In the genomic region with DNA sequence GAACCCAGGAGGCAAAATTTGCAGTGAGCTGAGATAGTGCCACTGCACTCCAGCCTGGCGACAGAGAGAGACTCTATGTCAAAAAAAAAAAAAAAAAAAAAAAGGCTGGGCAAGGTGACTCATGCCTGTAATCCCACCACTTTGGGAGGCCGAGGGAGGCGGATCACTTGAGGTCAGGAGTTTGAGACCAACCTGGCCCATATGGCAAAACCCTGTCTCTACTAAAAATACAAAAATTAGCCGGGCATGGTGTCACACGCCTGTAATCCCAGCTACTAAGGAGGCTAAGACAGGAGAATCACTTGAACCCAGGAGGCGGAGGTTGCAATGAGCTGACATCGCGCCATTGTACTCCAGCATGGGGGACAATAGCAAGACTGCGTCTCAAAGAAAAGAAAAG, we compare ENCODE assay signal across 6 cellular contexts. TPM values are rescaled to one million over a fixed set of nuclear protein-coding genes. Genes with fewer than 3 reads are reported as not detected.
DNase-seq lines count a peak whose midpoint lies in the region; ATAC-seq, FAIRE-seq and TF ChIP-seq lines count a peak whose summit lies in the region.
"Not testable (repeated sequence)": the region's sequence is repeated elsewhere in the genome, so short reads cannot be mapped to it uniquely, and the experiment has no call there.

No MANE protein-coding gene starts in this region.

- H2AFZ ChIP-seq in K562 (ENCODE audit: low read depth, low read length), result not testable (repeated sequence)

- not testable (repeated sequence) for H3K4me3 ChIP-seq in CD8-positive, alpha-beta T cell (ENCODE audit: low read depth, low read length); K562

- not testable (repeated sequence) for H3K9me1 ChIP-seq in K562 (ENCODE audit: control insufficient read depth, insufficient read depth, low read length)

- peak overlapping the region; percentile 67 for H3K27ac Mint-ChIP-seq in CD8-positive, alpha-beta T cell
- H3K27ac Mint-ChIP-seq in activated CD8-positive, alpha-beta T cell treated with anti-CD3 and anti-CD28 coated beads for 36 hours, result peak overlapping the region; percentile 34
- H3K27ac Mint-ChIP-seq in activated T-helper 17 cell treated with anti-CD3 and anti-CD28 coated beads, Interleukin-2, amount 50 U/mL, for 72 hours, result not testable (repeated sequence)
- peak overlapping the region; percentile 17 for H3K27ac Mint-ChIP-seq in stimulated activated memory B cell treated with anti-CD40 and anti-IgM and Interleukin-4, amounts not matched to agents 10 μg/mL and 1 μg/mL and 100 μg/mL, for 72 hours

- H3K4me2 ChIP-seq in K562 (ENCODE audit: insufficient read depth, low read length), result not testable (repeated sequence)

- not testable (repeated sequence) for H3K27me3 ChIP-seq in CD8-positive, alpha-beta T cell (ENCODE audit: insufficient read depth, low read length); K562 (ENCODE audit: control insufficient read depth in 2 of 2, insufficient read depth in 2 of 2, low read length in 2 of 2)

- H3K36me3 ChIP-seq in CD8-positive, alpha-beta T cell (ENCODE audit: insufficient read depth, low read length), result peaks cover 11% of the 10 kb centered on the region
- not testable (repeated sequence) for H3K36me3 ChIP-seq in K562 (ENCODE audit: control insufficient read depth, insufficient read depth, low read length)

- WGBS in K562 (ENCODE audit: insufficient coverage, low coverage, missing lambda C conversion rate), result 78% methylated on average over 9 of the region's 9 CpGs

- TF ChIP-seq RAD21 in K562 (CRISPR knock-in tag; conservative IDR thresholded peaks at IDR 0.05 in 1 of 2, IDR thresholded peaks at IDR 0.05 in 1 of 2), result not testable (repeated sequence)

- TF ChIP-seq POLR2A in K562 (conservative IDR thresholded peaks at IDR 0.05), result not testable (repeated sequence)

- not testable (repeated sequence) for H3K4me3 Mint-ChIP-seq in CD8-positive, alpha-beta T cell; activated CD8-positive, alpha-beta T cell treated with anti-CD3 and anti-CD28 coated beads for 36 hours; stimulated activated memory B cell treated with anti-CD40 and anti-IgM and Interleukin-4, amounts not matched to agents 10 μg/mL and 1 μg/mL and 100 μg/mL, for 72 hours
- H3K4me3 Mint-ChIP-seq in activated T-helper 17 cell treated with anti-CD3 and anti-CD28 coated beads, Interleukin-2, amount 50 U/mL, for 72 hours, result peak overlapping the region; percentile 28

- not testable (repeated sequence) for H3K9me3 Mint-ChIP-seq in CD8-positive, alpha-beta T cell; activated CD8-positive, alpha-beta T cell treated with anti-CD3 and anti-CD28 coated beads for 36 hours; activated T-helper 17 cell treated with anti-CD3 and anti-CD28 coated beads, Interleukin-2, amount 50 U/mL, for 72 hours; stimulated activated memory B cell treated with anti-CD40 and anti-IgM and Interleukin-4, amounts not matched to agents 10 μg/mL and 1 μg/mL and 100 μg/mL, for 72 hours

- POLR2A ChIA-PET in CD8-positive, alpha-beta T cell (lab: Charles Lee), result interaction anchor here (0.6 kb wide), 1 partner anchor 56 kb away, joined by 3 read pairs; no protein-coding TSS in a partner anchor
- POLR2A ChIA-PET in RWPE1 (lab: Yijun Ruan, JAX; ENCODE audit: low non-redundant PET), result not testable (repeated sequence)
- POLR2A ChIA-PET in activated CD8-positive, alpha-beta T cell treated with anti-CD3 and anti-CD28 coated beads for 36 hours (lab: Charles Lee), result interaction anchor here (0.7 kb wide), 2 partner anchors 20 to 201 kb away, joined by 3 read pairs; no protein-coding TSS in a partner anchor
- POLR2A ChIA-PET in K562 (lab: Yijun Ruan, JAX), result interaction anchor here (3.9 kb wide), 1 partner anchor 8 kb away, joined by 29 read pairs; no protein-coding TSS in a partner anchor

- not testable (repeated sequence) for TF ChIP-seq CTCF in CD8-positive, alpha-beta T cell (IDR thresholded peaks at IDR 0.05); RWPE1 (conservative IDR thresholded peaks at IDR 0.05; ENCODE audit: low read depth); activated CD8-positive, alpha-beta T cell treated with anti-CD3 and anti-CD28 coated beads for 36 hours (IDR thresholded peaks at IDR 0.05); K562 (IDR thresholded peaks at IDR 0.05 in 2 of 3, conservative IDR thresholded peaks at IDR 0.05 in 1 of 3; ENCODE audit: insufficient read depth in 2 of 3, low read depth in 1 of 3, low read length in 3 of 3)

- CTCF ChIA-PET in CD8-positive, alpha-beta T cell (lab: Charles Lee), result interaction anchor here (0.6 to 1.7 kb wide), 3 partner anchors 52 to 77 kb away, joined by 3 to 5 read pairs (median 3); no protein-coding TSS in a partner anchor
- CTCF ChIA-PET in RWPE1 (lab: Yijun Ruan, JAX), result interaction anchor here (0.6 to 0.7 kb wide), 2 partner anchors 46 to 62 kb away, joined by 5 to 6 read pairs; no protein-coding TSS in a partner anchor
- CTCF ChIA-PET in activated CD8-positive, alpha-beta T cell treated with anti-CD3 and anti-CD28 coated beads for 36 hours (lab: Charles Lee), result interaction anchor here (1.0 kb wide), 1 partner anchor 12 kb away, joined by 3 read pairs; no protein-coding TSS in a partner anchor
- CTCF ChIA-PET in K562 (lab: Yijun Ruan, JAX; ENCODE audit: low intra/inter-chr PET ratio), result not testable (repeated sequence)

- H3K4me1 ChIP-seq in CD8-positive, alpha-beta T cell (ENCODE audit: insufficient read depth, low read length), result peaks cover 45% of the 10 kb centered on the region
- peaks cover 14 to 42% of the 10 kb centered on the region in 2 experiments; a peak in 4 of 5 replicates for H3K4me1 ChIP-seq in K562 (replicated peaks in 1 of 2; ENCODE audit: control insufficient read depth in 2 of 2, insufficient read depth in 2 of 2, low read length in 2 of 2)

- not testable (repeated sequence) for BruUV-seq in K562 (replicated peaks; lab: Mats Ljungman, UMichigan)

- ATAC-seq in CD8-positive, alpha-beta T cell; activated CD8-positive, alpha-beta T cell treated with anti-CD3 and anti-CD28 coated beads for 36 hours; activated T-helper 17 cell treated with anti-CD3 and anti-CD28 coated beads, Interleukin-2, amount 50 U/mL, for 72 hours (replicated peaks); K562; stimulated activated memory B cell treated with anti-CD40 and anti-IgM and Interleukin-4, amounts not matched to agents 10 μg/mL and 1 μg/mL and 100 μg/mL, for 72 hours: not testable (repeated sequence)

- not testable (repeated sequence) for H4K20me1 ChIP-seq in K562 (replicated peaks; ENCODE audit: control insufficient read depth, insufficient read depth, low read length)

- DNase-seq in CD8-positive, alpha-beta T cell; RWPE1 (ENCODE audit: low spot score); activated CD8-positive, alpha-beta T cell treated with anti-CD3 and anti-CD28 coated beads for 36 hours; K562 (ENCODE audit: extremely low read depth in 1 of 4, low spot score in 3 of 4): not testable (repeated sequence)

- not testable (repeated sequence) for TF ChIP-seq EP300 in K562 (IDR thresholded peaks at IDR 0.05; ENCODE audit: low read length)

- H3K27ac ChIP-seq in CD8-positive, alpha-beta T cell (ENCODE audit: low read depth, low read length); K562 (ENCODE audit: extremely low read depth, low read depth, low read length): not testable (repeated sequence)
- H3K27ac ChIP-seq in RWPE1, result peak overlapping the region; percentile 91; the same call in 1 of the 2 replicates

- FAIRE-seq in K562 (lab: Jason Lieb, UNC), result not testable (repeated sequence)

- in situ Hi-C loops in K562 (cut with MboI), result not testable (repeated sequence)

- peaks cover 42% of the 10 kb centered on the region for H3K36me3 Mint-ChIP-seq in CD8-positive, alpha-beta T cell
- peaks cover 32% of the 10 kb centered on the region for H3K36me3 Mint-ChIP-seq in activated CD8-positive, alpha-beta T cell treated with anti-CD3 and anti-CD28 coated beads for 36 hours (ENCODE audit: low read depth)
- peaks cover 64% of the 10 kb centered on the region for H3K36me3 Mint-ChIP-seq in activated T-helper 17 cell treated with anti-CD3 and anti-CD28 coated beads, Interleukin-2, amount 50 U/mL, for 72 hours (ENCODE audit: low read depth)
- peaks cover 20% of the 10 kb centered on the region for H3K36me3 Mint-ChIP-seq in stimulated activated memory B cell treated with anti-CD40 and anti-IgM and Interleukin-4, amounts not matched to agents 10 μg/mL and 1 μg/mL and 100 μg/mL, for 72 hours

- intact Hi-C loops in CD8-positive, alpha-beta T cell (cut with DNase I, micrococcal nuclease); K562 (cut with micrococcal nuclease): not testable (repeated sequence)
- intact Hi-C loops in activated CD8-positive, alpha-beta T cell treated with anti-CD3 and anti-CD28 coated beads for 36 hours (cut with micrococcal nuclease), result loop anchor here (10.0 kb wide), 1 partner anchor 48 kb away; the partner anchor contains the start of gene TYK2

- H3K27me3 Mint-ChIP-seq in CD8-positive, alpha-beta T cell (ENCODE audit: low read depth); activated CD8-positive, alpha-beta T cell treated with anti-CD3 and anti-CD28 coated beads for 36 hours; activated T-helper 17 cell treated with anti-CD3 and anti-CD28 coated beads, Interleukin-2, amount 50 U/mL, for 72 hours; stimulated activated memory B cell treated with anti-CD40 and anti-IgM and Interleukin-4, amounts not matched to agents 10 μg/mL and 1 μg/mL and 100 μg/mL, for 72 hours: not testable (repeated sequence)

- peaks cover 48% of the 10 kb centered on the region for H3K4me1 Mint-ChIP-seq in CD8-positive, alpha-beta T cell (ENCODE audit: low read depth)
- H3K4me1 Mint-ChIP-seq in activated CD8-positive, alpha-beta T cell treated with anti-CD3 and anti-CD28 coated beads for 36 hours (ENCODE audit: low read depth), result peaks cover 56% of the 10 kb centered on the region
- H3K4me1 Mint-ChIP-seq in activated T-helper 17 cell treated with anti-CD3 and anti-CD28 coated beads, Interleukin-2, amount 50 U/mL, for 72 hours, result not testable (repeated sequence)
- peaks cover 62% of the 10 kb centered on the region for H3K4me1 Mint-ChIP-seq in stimulated activated memory B cell treated with anti-CD40 and anti-IgM and Interleukin-4, amounts not matched to agents 10 μg/mL and 1 μg/mL and 100 μg/mL, for 72 hours

- not testable (repeated sequence) for H3K9ac ChIP-seq in K562 (ENCODE audit: insufficient read depth in 1 of 2, low read depth in 2 of 2, low read length in 2 of 2)

- peaks cover 38% of the 10 kb centered on the region for H3K79me2 ChIP-seq in K562 (ENCODE audit: control insufficient read depth, insufficient read depth, low read length)

- H3K9me3 ChIP-seq in CD8-positive, alpha-beta T cell (ENCODE audit: low read length); K562 (replicated peaks; ENCODE audit: control insufficient read depth, insufficient read depth, low read depth, low read length): not testable (repeated sequence)

RNA-seq across cellular contexts. Expression of gene ICAM3, which starts 2.7 kb away (rescaled TPM):
- total RNA-seq in CD8-positive, alpha-beta T cell, result 100 to 1,000 TPM; 134 to 140 TPM
- total RNA-seq in activated CD8-positive, alpha-beta T cell treated with anti-CD3 and anti-CD28 coated beads for 36 hours, result 100 to 1,000 TPM; 106 to 107 TPM
- total RNA-seq in activated T-helper 17 cell treated with anti-CD3 and anti-CD28 coated beads, Interleukin-2, amount 50 U/mL, for 72 hours, result 100 to 1,000 TPM; 144 to 228 TPM
- 3.1 and 13.6 TPM in 2 replicates for total RNA-seq in K562 (2011; cell fraction: chromatin; rRNA removed; ENCODE audit: low replicate concordance)
- total RNA-seq in K562 (2011; cell fraction: nucleolus; rRNA removed), result 13.3 and 15.5 TPM in 2 replicates
- 8.9 and 10.7 TPM in 2 replicates for total RNA-seq in K562 (2011; cell fraction: nucleoplasm; rRNA removed)
- 28.6 and 33.1 TPM in 2 replicates for total RNA-seq in K562 (2014; rRNA removed)
- total RNA-seq in K562 (2014; rRNA removed; fragmentation: Illumina TruSeq; extraction: Trizol), result 12.0 and 21.3 TPM in 2 replicates
- total RNA-seq in K562 (2015; rRNA removed; fragmentation: Illumina TruSeq; extraction: Trizol), result 27.8 TPM in 2 replicates
- total RNA-seq in K562 (2021), result 39.5 and 42.2 TPM in 2 replicates
- 24.2 and 25.2 TPM in 2 replicates for polyA plus RNA-seq in K562 (2011; rRNA removed)
- 24.7 and 48.2 TPM in 2 replicates for polyA plus RNA-seq in K562 (2011; cell fraction: cytosol; rRNA removed)
- 13.6 and 14.4 TPM in 2 replicates for polyA plus RNA-seq in K562 (2011; cell fraction: nucleus; rRNA removed)
- 15.9 and 42.8 TPM in 2 replicates for polyA plus RNA-seq in K562 (2012)
- 21.4 and 22.2 TPM in 2 replicates for polyA plus RNA-seq in K562 (2014; fragmentation: Illumina TruSeq; extraction: Trizol)
- 10 to 100 TPM in 1 of 2 experiments, 1 to 10 TPM in 1; 6.5 to 10.8 TPM for polyA plus RNA-seq in K562 (2014; fragmentation: Nextera tagmentation; extraction: Ambion mirVana)
- 29.7 and 31.1 TPM in 2 replicates for polyA plus RNA-seq in K562 (2014; rRNA removed)
- 8.3 and 11.0 TPM in 2 replicates for polyA minus RNA-seq in K562 (2011; rRNA and poly(A)+ RNA removed)
- polyA minus RNA-seq in K562 (2011; cell fraction: cytosol; rRNA and poly(A)+ RNA removed), result 18.0 and 18.9 TPM in 2 replicates
- polyA minus RNA-seq in K562 (2011; cell fraction: nucleus; rRNA and poly(A)+ RNA removed), result 4.7 and 5.1 TPM in 2 replicates

RNA-seq across cellular contexts. Expression of gene RAVER1, which starts 3.4 kb away (rescaled TPM):
- total RNA-seq in CD8-positive, alpha-beta T cell, result 10 to 100 TPM; 33.3 to 33.6 TPM
- 100 to 1,000 TPM; 105 to 111 TPM for total RNA-seq in activated CD8-positive, alpha-beta T cell treated with anti-CD3 and anti-CD28 coated beads for 36 hours
- total RNA-seq in activated T-helper 17 cell treated with anti-CD3 and anti-CD28 coated beads, Interleukin-2, amount 50 U/mL, for 72 hours, result 10 to 100 TPM; 66.3 to 88.7 TPM
- 30.5 and 66.0 TPM in 2 replicates for total RNA-seq in K562 (2011; cell fraction: chromatin; rRNA removed; ENCODE audit: low replicate concordance)
- 39.2 and 46.7 TPM in 2 replicates for total RNA-seq in K562 (2011; cell fraction: nucleolus; rRNA removed)
- total RNA-seq in K562 (2011; cell fraction: nucleoplasm; rRNA removed), result 28.3 and 42.4 TPM in 2 replicates
- total RNA-seq in K562 (2014; rRNA removed), result 30.1 and 45.1 TPM in 2 replicates
- total RNA-seq in K562 (2014; rRNA removed; fragmentation: Illumina TruSeq; extraction: Trizol), result 2.3 and 2.8 TPM in 2 replicates
- 7.0 and 9.3 TPM in 2 replicates for total RNA-seq in K562 (2015; rRNA removed; fragmentation: Illumina TruSeq; extraction: Trizol)
- total RNA-seq in K562 (2021), result 112 and 113 TPM in 2 replicates
- polyA plus RNA-seq in K562 (2011; rRNA removed), result 2.4 and 4.9 TPM in 2 replicates
- polyA plus RNA-seq in K562 (2011; cell fraction: cytosol; rRNA removed), result 3.4 and 9.5 TPM in 2 replicates
- 22.5 and 41.1 TPM in 2 replicates for polyA plus RNA-seq in K562 (2011; cell fraction: nucleus; rRNA removed)
- 39.6 and 39.8 TPM in 2 replicates for polyA plus RNA-seq in K562 (2012)
- polyA plus RNA-seq in K562 (2014; fragmentation: Illumina TruSeq; extraction: Trizol), result 9.3 and 36.7 TPM in 2 replicates
- polyA plus RNA-seq in K562 (2014; fragmentation: Nextera tagmentation; extraction: Ambion mirVana), result under 1 TPM; 0.06 to 0.08 TPM
- 24.6 and 29.2 TPM in 2 replicates for polyA plus RNA-seq in K562 (2014; rRNA removed)
- polyA minus RNA-seq in K562 (2011; rRNA and poly(A)+ RNA removed), result 5.8 and 8.6 TPM in 2 replicates
- polyA minus RNA-seq in K562 (2011; cell fraction: cytosol; rRNA and poly(A)+ RNA removed), result 41.5 and 55.1 TPM in 2 replicates
- 14.7 and 15.3 TPM in 2 replicates for polyA minus RNA-seq in K562 (2011; cell fraction: nucleus; rRNA and poly(A)+ RNA removed)

RNA-seq across cellular contexts. Expression of gene FDX2, which starts 20.9 kb away (rescaled TPM):
- 1 to 10 TPM; 3.1 to 4.2 TPM for total RNA-seq in CD8-positive, alpha-beta T cell
- total RNA-seq in activated CD8-positive, alpha-beta T cell treated with anti-CD3 and anti-CD28 coated beads for 36 hours, result 10 to 100 TPM in 1 of 2 experiments, 1 to 10 TPM in 1; 8.1 to 14.3 TPM
- total RNA-seq in activated T-helper 17 cell treated with anti-CD3 and anti-CD28 coated beads, Interleukin-2, amount 50 U/mL, for 72 hours, result 10 to 100 TPM; 12.3 to 20.1 TPM
- 10.6 and 53.0 TPM in 2 replicates for total RNA-seq in K562 (2011; cell fraction: chromatin; rRNA removed; ENCODE audit: low replicate concordance)
- total RNA-seq in K562 (2011; cell fraction: nucleolus; rRNA removed), result 44.7 and 46.7 TPM in 2 replicates
- total RNA-seq in K562 (2011; cell fraction: nucleoplasm; rRNA removed), result 24.2 and 28.0 TPM in 2 replicates
- total RNA-seq in K562 (2014; rRNA removed) (47.0 and 59.4 TPM in 2 replicates), K562 (2014; rRNA removed; fragmentation: Illumina TruSeq; extraction: Trizol) (9.7 and 15.9 TPM in 2 replicates), K562 (2015; rRNA removed; fragmentation: Illumina TruSeq; extraction: Trizol) (28.9 and 29.7 TPM in 2 replicates), K562 (2021) (34.8 and 36.8 TPM in 2 replicates)
- polyA plus RNA-seq in K562 (2011; rRNA removed) (22.3 and 33.3 TPM in 2 replicates), K562 (2014; fragmentation: Illumina TruSeq; extraction: Trizol) (47.2 and 55.3 TPM in 2 replicates), K562 (2014; fragmentation: Nextera tagmentation; extraction: Ambion mirVana) (1 to 10 TPM; 2.5 to 5.8 TPM), K562 (2014; rRNA removed) (49.2 and 49.8 TPM in 2 replicates)
- polyA plus RNA-seq in K562 (2011; cell fraction: cytosol; rRNA removed), result 47.1 and 82.4 TPM in 2 replicates
- polyA plus RNA-seq in K562 (2011; cell fraction: nucleus; rRNA removed), result 33.5 and 61.9 TPM in 2 replicates
- polyA plus RNA-seq in K562 (2012), result 27.6 and 42.2 TPM in 2 replicates
- 4.9 and 9.2 TPM in 2 replicates for polyA minus RNA-seq in K562 (2011; rRNA and poly(A)+ RNA removed)
- polyA minus RNA-seq in K562 (2011; cell fraction: cytosol; rRNA and poly(A)+ RNA removed), result 14.3 and 14.5 TPM in 2 replicates
- 5.3 and 9.6 TPM in 2 replicates for polyA minus RNA-seq in K562 (2011; cell fraction: nucleus; rRNA and poly(A)+ RNA removed)

RNA-seq across cellular contexts. Expression of gene ZGLP1, which starts 27.1 kb away (rescaled TPM):
- 1 to 10 TPM; 1.7 to 1.8 TPM for total RNA-seq in CD8-positive, alpha-beta T cell
- total RNA-seq in activated CD8-positive, alpha-beta T cell treated with anti-CD3 and anti-CD28 coated beads for 36 hours, result 1 to 10 TPM; 3.2 to 3.7 TPM
- 1 to 10 TPM; 5.4 to 6.6 TPM for total RNA-seq in activated T-helper 17 cell treated with anti-CD3 and anti-CD28 coated beads, Interleukin-2, amount 50 U/mL, for 72 hours
- 4.3 and 14.7 TPM in 2 replicates for total RNA-seq in K562 (2011; cell fraction: chromatin; rRNA removed; ENCODE audit: low replicate concordance)
- total RNA-seq in K562 (2011; cell fraction: nucleolus; rRNA removed), result 8.3 and 10.8 TPM in 2 replicates
- total RNA-seq in K562 (2011; cell fraction: nucleoplasm; rRNA removed), result 5.3 and 6.4 TPM in 2 replicates
- 2.7 and 3.0 TPM in 2 replicates for total RNA-seq in K562 (2014; rRNA removed)
- 0.64 and 0.69 TPM in 2 replicates for total RNA-seq in K562 (2014; rRNA removed; fragmentation: Illumina TruSeq; extraction: Trizol)
- total RNA-seq in K562 (2015; rRNA removed; fragmentation: Illumina TruSeq; extraction: Trizol), result 2.7 and 2.9 TPM in 2 replicates
- 3.3 and 5.8 TPM in 2 replicates for total RNA-seq in K562 (2021)
- 2.2 and 3.2 TPM in 2 replicates for polyA plus RNA-seq in K562 (2011; rRNA removed)
- 2.2 and 3.4 TPM in 2 replicates for polyA plus RNA-seq in K562 (2011; cell fraction: cytosol; rRNA removed)
- polyA plus RNA-seq in K562 (2011; cell fraction: nucleus; rRNA removed), result 9.0 and 17.2 TPM in 2 replicates
- polyA plus RNA-seq in K562 (2012), result 3.3 and 8.0 TPM in 2 replicates
- 1.5 and 1.9 TPM in 2 replicates for polyA plus RNA-seq in K562 (2014; fragmentation: Illumina TruSeq; extraction: Trizol)
- polyA plus RNA-seq in K562 (2014; fragmentation: Nextera tagmentation; extraction: Ambion mirVana), result under 1 TPM; 0.24 to 0.56 TPM
- 4.5 and 5.1 TPM in 2 replicates for polyA plus RNA-seq in K562 (2014; rRNA removed)
- polyA minus RNA-seq in K562 (2011; rRNA and poly(A)+ RNA removed), result 0.18 and 0.39 TPM in 2 replicates
- 1.0 and 2.0 TPM in 2 replicates for polyA minus RNA-seq in K562 (2011; cell fraction: cytosol; rRNA and poly(A)+ RNA removed)
- polyA minus RNA-seq in K562 (2011; cell fraction: nucleus; rRNA and poly(A)+ RNA removed), result 1.1 and 1.3 TPM in 2 replicates

RNA-seq across cellular contexts. Expression of gene TYK2, which starts 43.6 kb away (rescaled TPM):
- total RNA-seq in CD8-positive, alpha-beta T cell, result 100 to 1,000 TPM; 244 to 250 TPM
- total RNA-seq in activated CD8-positive, alpha-beta T cell treated with anti-CD3 and anti-CD28 coated beads for 36 hours, result 100 to 1,000 TPM; 143 TPM
- 100 to 1,000 TPM; 221 to 245 TPM for total RNA-seq in activated T-helper 17 cell treated with anti-CD3 and anti-CD28 coated beads, Interleukin-2, amount 50 U/mL, for 72 hours
- 364 and 893 TPM in 2 replicates for total RNA-seq in K562 (2011; cell fraction: chromatin; rRNA removed; ENCODE audit: low replicate concordance)
- total RNA-seq in K562 (2011; cell fraction: nucleolus; rRNA removed), result 386 and 391 TPM in 2 replicates
- 314 and 336 TPM in 2 replicates for total RNA-seq in K562 (2011; cell fraction: nucleoplasm; rRNA removed)
- total RNA-seq in K562 (2014; rRNA removed) (132 and 147 TPM in 2 replicates), K562 (2014; rRNA removed; fragmentation: Illumina TruSeq; extraction: Trizol) (56.6 and 57.5 TPM in 2 replicates), K562 (2015; rRNA removed; fragmentation: Illumina TruSeq; extraction: Trizol) (85.0 and 85.9 TPM in 2 replicates), K562 (2021) (123 and 144 TPM in 2 replicates)
- polyA plus RNA-seq in K562 (2011; rRNA removed) (51.9 and 75.4 TPM in 2 replicates), K562 (2014; fragmentation: Illumina TruSeq; extraction: Trizol) (125 and 126 TPM in 2 replicates), K562 (2014; fragmentation: Nextera tagmentation; extraction: Ambion mirVana) (10 to 100 TPM; 15.0 to 19.9 TPM), K562 (2014; rRNA removed) (174 and 182 TPM in 2 replicates)
- polyA plus RNA-seq in K562 (2011; cell fraction: cytosol; rRNA removed), result 57.5 and 76.1 TPM in 2 replicates
- polyA plus RNA-seq in K562 (2011; cell fraction: nucleus; rRNA removed), result 548 and 794 TPM in 2 replicates
- polyA plus RNA-seq in K562 (2012), result 111 and 155 TPM in 2 replicates
- 14.0 and 30.4 TPM in 2 replicates for polyA minus RNA-seq in K562 (2011; rRNA and poly(A)+ RNA removed)
- 50.7 and 53.3 TPM in 2 replicates for polyA minus RNA-seq in K562 (2011; cell fraction: cytosol; rRNA and poly(A)+ RNA removed)
- 55.5 and 67.1 TPM in 2 replicates for polyA minus RNA-seq in K562 (2011; cell fraction: nucleus; rRNA and poly(A)+ RNA removed)
